In the genomic region with DNA sequence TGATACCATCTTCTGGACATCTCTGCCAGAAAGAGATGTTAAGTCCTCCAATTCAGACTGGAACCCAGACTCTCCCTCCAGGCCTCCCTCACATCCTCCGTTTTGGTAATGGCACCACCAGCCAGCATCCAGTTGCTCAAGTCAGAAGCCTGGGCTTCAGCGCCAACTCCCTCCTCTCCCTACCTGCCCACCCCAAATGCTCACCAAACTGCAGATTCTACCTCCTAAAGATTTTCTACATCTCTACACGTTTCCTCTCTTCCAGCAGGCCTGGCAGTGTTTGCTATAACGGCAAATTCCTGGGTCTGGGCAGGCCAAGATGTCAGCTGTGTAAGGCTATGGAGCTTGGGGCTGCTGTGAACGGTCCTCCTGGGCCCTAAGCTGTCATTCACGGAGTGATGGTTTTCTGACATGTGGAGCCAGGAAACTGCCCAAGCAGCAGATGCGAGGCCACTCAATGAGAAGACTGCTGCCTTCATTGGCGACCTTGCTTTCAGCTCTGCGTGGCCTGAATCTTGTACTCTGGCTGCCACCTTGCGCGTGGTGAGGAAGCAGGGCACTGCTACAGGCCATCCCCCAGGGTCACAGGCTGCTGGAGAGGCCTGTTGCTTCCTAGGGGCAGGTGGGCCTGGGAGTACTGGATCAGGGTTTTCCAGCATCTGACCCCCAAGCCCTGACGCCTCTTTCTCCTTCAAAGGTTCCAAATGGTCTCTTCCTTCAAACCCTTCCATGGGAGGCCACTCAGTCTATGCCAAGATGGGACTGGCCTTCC, we compare ENCODE assay signal across 1 cellular context.
A peak's percentile ranks its signal among the peaks of the same experiment; 100 is the strongest.
TF ChIP-seq lines count a peak whose summit lies in the region.

No MANE protein-coding gene starts in this region.

TF ChIP-seq in HepG2, 621 proteins besides CTCF, POLR2A, EP300 and RAD21 (continued from another document and continues in another):
- no peak for TF ChIP-seq ZXDC (CRISPR knock-in tag; IDR thresholded peaks at IDR 0.05)
- no peak for TF ChIP-seq XBP1 (CRISPR knock-in tag; IDR thresholded peaks at IDR 0.05)
- no peak for TF ChIP-seq CEBPB (IDR thresholded peaks at IDR 0.05; ENCODE audit: borderline replicate concordance, low read depth, low read length)
- no peak for TF ChIP-seq MAFF (IDR thresholded peaks at IDR 0.05; ENCODE audit: low read depth, low read length)
- TF ChIP-seq, protein P1, sequence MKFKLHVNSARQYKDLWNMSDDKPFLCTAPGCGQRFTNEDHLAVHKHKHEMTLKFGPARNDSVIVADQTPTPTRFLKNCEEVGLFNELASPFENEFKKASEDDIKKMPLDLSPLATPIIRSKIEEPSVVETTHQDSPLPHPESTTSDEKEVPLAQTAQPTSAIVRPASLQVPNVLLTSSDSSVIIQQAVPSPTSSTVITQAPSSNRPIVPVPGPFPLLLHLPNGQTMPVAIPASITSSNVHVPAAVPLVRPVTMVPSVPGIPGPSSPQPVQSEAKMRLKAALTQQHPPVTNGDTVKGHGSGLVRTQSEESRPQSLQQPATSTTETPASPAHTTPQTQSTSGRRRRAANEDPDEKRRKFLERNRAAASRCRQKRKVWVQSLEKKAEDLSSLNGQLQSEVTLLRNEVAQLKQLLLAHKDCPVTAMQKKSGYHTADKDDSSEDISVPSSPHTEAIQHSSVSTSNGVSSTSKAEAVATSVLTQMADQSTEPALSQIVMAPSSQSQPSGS (CRISPR knock-in tag; IDR thresholded peaks at IDR 0.05): 0 out of 2 replicates have a peak, but pooled peaks have one; percentile 2
- no peak for TF ChIP-seq MYC (CRISPR knock-in tag; IDR thresholded peaks at IDR 0.05; ENCODE audit: borderline replicate concordance)
- TF ChIP-seq IKZF1 (IDR thresholded peaks at IDR 0.05): no peak
- TF ChIP-seq KDM4B (CRISPR knock-in tag; IDR thresholded peaks at IDR 0.05): no peak
- 0 out of 2 replicates have a peak, but pooled peaks have one; percentile 17 for TF ChIP-seq ZBED4 (CRISPR knock-in tag; IDR thresholded peaks at IDR 0.05; ENCODE audit: borderline replicate concordance)
- TF ChIP-seq MXD4 (CRISPR knock-in tag; IDR thresholded peaks at IDR 0.05): no peak; the same call in 1 of the 2 replicates
- TF ChIP-seq, protein P2, sequence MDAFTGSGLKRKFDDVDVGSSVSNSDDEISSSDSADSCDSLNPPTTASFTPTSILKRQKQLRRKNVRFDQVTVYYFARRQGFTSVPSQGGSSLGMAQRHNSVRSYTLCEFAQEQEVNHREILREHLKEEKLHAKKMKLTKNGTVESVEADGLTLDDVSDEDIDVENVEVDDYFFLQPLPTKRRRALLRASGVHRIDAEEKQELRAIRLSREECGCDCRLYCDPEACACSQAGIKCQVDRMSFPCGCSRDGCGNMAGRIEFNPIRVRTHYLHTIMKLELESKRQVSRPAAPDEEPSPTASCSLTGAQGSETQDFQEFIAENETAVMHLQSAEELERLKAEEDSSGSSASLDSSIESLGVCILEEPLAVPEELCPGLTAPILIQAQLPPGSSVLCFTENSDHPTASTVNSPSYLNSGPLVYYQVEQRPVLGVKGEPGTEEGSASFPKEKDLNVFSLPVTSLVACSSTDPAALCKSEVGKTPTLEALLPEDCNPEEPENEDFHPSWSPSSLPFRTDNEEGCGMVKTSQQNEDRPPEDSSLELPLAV (CRISPR knock-in tag; conservative IDR thresholded peaks at IDR 0.05; ENCODE audit: low read depth): no peak
- TF ChIP-seq, protein P3, sequence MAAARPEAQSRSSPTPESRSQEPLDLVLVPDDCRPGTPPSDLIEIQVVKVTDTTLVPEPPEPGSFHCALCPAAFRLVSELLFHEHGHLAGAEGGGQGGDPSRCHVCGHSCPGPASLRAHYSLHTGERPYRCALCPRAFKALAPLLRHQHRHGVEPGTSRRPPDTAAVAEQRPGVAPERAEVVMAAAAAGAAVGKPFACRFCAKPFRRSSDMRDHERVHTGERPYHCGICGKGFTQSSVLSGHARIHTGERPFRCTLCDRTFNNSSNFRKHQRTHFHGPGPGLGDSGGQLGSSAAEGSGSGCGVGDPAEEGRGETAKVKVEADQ (CRISPR knock-in tag; IDR thresholded peaks at IDR 0.05; ENCODE audit: borderline replicate concordance): no peak
- 0 out of 2 replicates have a peak, but pooled peaks have one; percentile 29 for TF ChIP-seq ZNF451 (CRISPR knock-in tag; IDR thresholded peaks at IDR 0.05)
- TF ChIP-seq ZFP41 (CRISPR knock-in tag; IDR thresholded peaks at IDR 0.05; ENCODE audit: borderline replicate concordance): peak; percentile 46; the same call in 1 of the 2 replicates
- no peak for TF ChIP-seq ATF7 (IDR thresholded peaks at IDR 0.05)
- TF ChIP-seq ATF7 (CRISPR knock-in tag; IDR thresholded peaks at IDR 0.05): no peak
- TF ChIP-seq ARHGAP35 (CRISPR knock-in tag; IDR thresholded peaks at IDR 0.05; ENCODE audit: borderline replicate concordance): 0 out of 2 replicates have a peak, but pooled peaks have one; percentile 15
- TF ChIP-seq, protein P4, sequence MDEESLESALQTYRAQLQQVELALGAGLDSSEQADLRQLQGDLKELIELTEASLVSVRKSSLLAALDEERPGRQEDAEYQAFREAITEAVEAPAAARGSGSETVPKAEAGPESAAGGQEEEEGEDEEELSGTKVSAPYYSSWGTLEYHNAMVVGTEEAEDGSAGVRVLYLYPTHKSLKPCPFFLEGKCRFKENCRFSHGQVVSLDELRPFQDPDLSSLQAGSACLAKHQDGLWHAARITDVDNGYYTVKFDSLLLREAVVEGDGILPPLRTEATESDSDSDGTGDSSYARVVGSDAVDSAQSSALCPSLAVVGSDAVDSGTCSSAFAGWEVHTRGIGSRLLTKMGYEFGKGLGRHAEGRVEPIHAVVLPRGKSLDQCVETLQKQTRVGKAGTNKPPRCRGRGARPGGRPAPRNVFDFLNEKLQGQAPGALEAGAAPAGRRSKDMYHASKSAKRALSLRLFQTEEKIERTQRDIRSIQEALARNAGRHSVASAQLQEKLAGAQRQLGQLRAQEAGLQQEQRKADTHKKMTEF (CRISPR knock-in tag; IDR thresholded peaks at IDR 0.05): no peak
- TF ChIP-seq ZNF713 (CRISPR knock-in tag; IDR thresholded peaks at IDR 0.05): no peak
- TF ChIP-seq, protein P5, sequence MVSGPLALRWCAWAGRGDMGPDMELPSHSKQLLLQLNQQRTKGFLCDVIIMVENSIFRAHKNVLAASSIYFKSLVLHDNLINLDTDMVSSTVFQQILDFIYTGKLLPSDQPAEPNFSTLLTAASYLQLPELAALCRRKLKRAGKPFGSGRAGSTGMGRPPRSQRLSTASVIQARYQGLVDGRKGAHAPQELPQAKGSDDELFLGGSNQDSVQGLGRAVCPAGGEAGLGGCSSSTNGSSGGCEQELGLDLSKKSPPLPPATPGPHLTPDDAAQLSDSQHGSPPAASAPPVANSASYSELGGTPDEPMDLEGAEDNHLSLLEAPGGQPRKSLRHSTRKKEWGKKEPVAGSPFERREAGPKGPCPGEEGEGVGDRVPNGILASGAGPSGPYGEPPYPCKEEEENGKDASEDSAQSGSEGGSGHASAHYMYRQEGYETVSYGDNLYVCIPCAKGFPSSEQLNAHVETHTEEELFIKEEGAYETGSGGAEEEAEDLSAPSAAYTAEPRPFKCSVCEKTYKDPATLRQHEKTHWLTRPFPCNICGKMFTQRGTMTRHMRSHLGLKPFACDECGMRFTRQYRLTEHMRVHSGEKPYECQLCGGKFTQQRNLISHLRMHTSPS (CRISPR knock-in tag; IDR thresholded peaks at IDR 0.05; ENCODE audit: low read depth): no peak
- no peak for TF ChIP-seq ASH2L (IDR thresholded peaks at IDR 0.05; ENCODE audit: insufficient read length, low read depth, low read length)
- no peak for TF ChIP-seq ETS1 (CRISPR knock-in tag; IDR thresholded peaks at IDR 0.05)
- TF ChIP-seq ZNF317 (CRISPR knock-in tag; IDR thresholded peaks at IDR 0.05): 0 out of 2 replicates have a peak, but pooled peaks have one; percentile 13
- TF ChIP-seq PHF21A (CRISPR knock-in tag; IDR thresholded peaks at IDR 0.05): no peak; the same call in 1 of the 2 replicates
- peak; percentile 4; the same call in 1 of the 2 replicates for TF ChIP-seq DR1 (CRISPR knock-in tag; IDR thresholded peaks at IDR 0.05)
- peak; percentile 70 for TF ChIP-seq ZNF687 (CRISPR knock-in tag; IDR thresholded peaks at IDR 0.05)
- TF ChIP-seq TP53 (CRISPR knock-in tag; conservative IDR thresholded peaks at IDR 0.05): no peak
- no peak for TF ChIP-seq SOX6 (IDR thresholded peaks at IDR 0.05)
- no peak; the same call in 1 of the 2 replicates for TF ChIP-seq SOX6 (CRISPR knock-in tag; IDR thresholded peaks at IDR 0.05)
